Comparison of ENCODE assay signal across 30 cellular contexts in genomic region chr2:1778566-1778965, GRCh38.
"Had no signal": no experiment of that assay in that cellular context is flagged by ENCODE, and none has a peak within 500 bp of the region (broad histone marks: within the 10 kb centered on the region; RNA-seq: fewer than 3 reads in every experiment).

No MANE protein-coding gene starts in this region.

- H3K27ac ChIP-seq: coronary artery, esophagus muscularis mucosa, foreskin keratinocyte, neutrophil, pancreas, thoracic aorta, tibial nerve, upper lobe of right lung, uterus had no signal

- H3K9me3 ChIP-seq: esophagus muscularis mucosa, mucosa of descending colon, neutrophil, pancreas, thoracic aorta, tibial nerve, upper lobe of right lung, uterus had no signal

- H3K4me3 ChIP-seq: coronary artery, esophagus muscularis mucosa, lung, mucosa of descending colon, pancreas, smooth muscle cell, thoracic aorta, tibial nerve, upper lobe of right lung, uterus had no signal

- H3K36me3 Mint-ChIP-seq: immature natural killer cell; memory B cell; mesothelial cell of epicardium; naive B cell; natural killer cell treated with Interleukin-12 subunit alpha and Interleukin-12 subunit beta and Interleukin-15 and Interleukin-18, amount 100 ng/mL, for 72 hours had no signal

- DNase-seq: dermis blood vessel endothelial cell; effector memory CD4-positive, alpha-beta T cell; foreskin keratinocyte; hypothalamus; immature natural killer cell; mucosa of descending colon; naive B cell; pancreas; stimulated activated CD4-positive, alpha-beta T cell treated with anti-CD3 and anti-CD28 coated beads, Interleukin-12 subunit alpha, Interleukin-12 subunit beta, amount 100 ng/mL, for 4 hours; stimulated activated CD4-positive, alpha-beta T cell treated with anti-CD3 and anti-CD28 coated beads, Interleukin-1b, Interleukin-23, amount 100 ng/mL, for 48 hours; stimulated activated CD4-positive, alpha-beta T cell treated with anti-CD3 and anti-CD28 coated beads, Interleukin-4, amount 100 ng/mL, for 1 hour; stimulated activated CD8-positive, alpha-beta memory T cell treated with anti-CD3 and anti-CD28 coated beads, Interleukin-4, amount 100 ng/mL, for 48 hours; stimulated activated naive CD4-positive, alpha-beta T cell; substantia nigra; upper lobe of right lung; uterus had no signal

- H3K4me1 ChIP-seq: foreskin keratinocyte, pancreas, tibial nerve, uterus had no signal

- H3K4me3 Mint-ChIP-seq: immature natural killer cell, memory B cell, mesothelial cell of epicardium, naive B cell, neural crest cell had no signal

- ATAC-seq: foreskin keratinocyte; left lobe of liver; mucosa of descending colon; natural killer cell treated with Interleukin-12 subunit alpha and Interleukin-12 subunit beta and Interleukin-15 and Interleukin-18, amount 100 ng/mL, for 72 hours; pancreas; sciatic nerve; upper lobe of right lung had no signal

- H3K36me3 ChIP-seq: esophagus muscularis mucosa, neutrophil, pancreas, thoracic aorta, tibial nerve, upper lobe of right lung, uterus had no signal

- H3K9me3 Mint-ChIP-seq: memory B cell; mesothelial cell of epicardium; naive B cell; natural killer cell treated with Interleukin-12 subunit alpha and Interleukin-12 subunit beta and Interleukin-15 and Interleukin-18, amount 100 ng/mL, for 72 hours; neural crest cell had no signal

- H3K4me2 ChIP-seq: smooth muscle cell had no signal

- H3K27me3 ChIP-seq: neutrophil, pancreas, upper lobe of right lung, uterus had no signal

- H3K27ac Mint-ChIP-seq: immature natural killer cell; memory B cell; mesothelial cell of epicardium; naive B cell; natural killer cell treated with Interleukin-12 subunit alpha and Interleukin-12 subunit beta and Interleukin-15 and Interleukin-18, amount 100 ng/mL, for 72 hours; progenitor cell of endocrine pancreas had no signal

- H3K4me1 Mint-ChIP-seq: memory B cell, naive B cell, neural crest cell had no signal
